ENCODE assay signal across 8 cellular contexts in genomic region chr5:838431-838851, GRCh38. TPM values are rescaled to one million over a fixed set of nuclear protein-coding genes. Genes with fewer than 3 reads are reported as not detected.
DNase-seq lines count a peak whose midpoint lies in the region; ATAC-seq and TF ChIP-seq lines count a peak whose summit lies in the region.
"Not testable (repeated sequence)": the region's sequence is repeated elsewhere in the genome, so short reads cannot be mapped to it uniquely, and the experiment has no call there.

No MANE protein-coding gene starts in this region.

- H3K27me3 Mint-ChIP-seq in CD14-positive monocyte (ENCODE audit: low read depth in 3 of 3), result peaks cover 0 to 13% (median 2%) of the 10 kb centered on the region in 3 donors
- not testable (repeated sequence) for H3K27me3 Mint-ChIP-seq in activated CD8-positive, alpha-beta memory T cell treated with anti-CD3 and anti-CD28 coated beads, Interleukin-2, amount 10 ng/mL, durations not matched to agents 7 days and 5 days

- H3K4me3 Mint-ChIP-seq in CD14-positive monocyte; activated CD8-positive, alpha-beta memory T cell treated with anti-CD3 and anti-CD28 coated beads, Interleukin-2, amount 10 ng/mL, durations not matched to agents 7 days and 5 days: not testable (repeated sequence)

- DNase-seq in CD14-positive monocyte (ENCODE audit: low spot score) (peak; percentile 43), dorsolateral prefrontal cortex (peak in 6 of 10 donors; percentile 40 to 80 (median 56)), heart right ventricle (peak in 1 of 2 donors; percentile 65), lower lobe of right lung (peak; percentile 36), sciatic nerve (ENCODE audit: low spot score) (peak; percentile 57), upper lobe of right lung (peak; percentile 57)
- not testable (repeated sequence) for DNase-seq in PC-3
- peak; percentile 34 for DNase-seq in activated CD8-positive, alpha-beta memory T cell treated with anti-CD3 and anti-CD28 coated beads, Interleukin-2, amount 10 ng/mL, durations not matched to agents 7 days and 5 days

- ATAC-seq in PC-3, result peak; percentile 42; the same call in 1 of the 2 replicates
- not testable (repeated sequence) for ATAC-seq in activated CD8-positive, alpha-beta memory T cell treated with anti-CD3 and anti-CD28 coated beads, Interleukin-2, amount 10 ng/mL, durations not matched to agents 7 days and 5 days; sciatic nerve; upper lobe of right lung
- peak; percentile 37 to 84 (median 68) for ATAC-seq in heart right ventricle
- peak; percentile 4 to 21 for ATAC-seq in lower lobe of right lung

- H3K4me2 ChIP-seq in PC-3 (ENCODE audit: low read length), result not testable (repeated sequence)

- BruUV-seq in PC-3 (replicated peaks; lab: Mats Ljungman, UMichigan), result not testable (repeated sequence)

- H3K9ac ChIP-seq in PC-3 (ENCODE audit: low read length), result not testable (repeated sequence)

- H3K36me3 Mint-ChIP-seq in CD14-positive monocyte; activated CD8-positive, alpha-beta memory T cell treated with anti-CD3 and anti-CD28 coated beads, Interleukin-2, amount 10 ng/mL, durations not matched to agents 7 days and 5 days: not testable (repeated sequence)

- H3K9me3 ChIP-seq in PC-3 (ENCODE audit: low read length); heart right ventricle; lower lobe of right lung; upper lobe of right lung: not testable (repeated sequence)

- intact Hi-C loops in CD14-positive monocyte (cut with micrococcal nuclease); PC-3 (cut with micrococcal nuclease); dorsolateral prefrontal cortex (cut with DNase I); heart right ventricle (cut with DNase I); lower lobe of right lung (cut with DNase I); sciatic nerve (cut with DNase I); upper lobe of right lung (cut with DNase I): not testable (repeated sequence)

- H3K27me3 ChIP-seq in PC-3 (ENCODE audit: low read length); dorsolateral prefrontal cortex; heart right ventricle; lower lobe of right lung (ENCODE audit: low read depth); upper lobe of right lung: not testable (repeated sequence)

- 63 to 73% methylated on average over 10 of the region's 10 CpGs for WGBS in heart right ventricle, 2 donors

- H3F3A ChIP-seq in PC-3 (ENCODE audit: low read length, unreplicated experiment), result not testable (repeated sequence)

- H3K27ac ChIP-seq in PC-3 (ENCODE audit: low read length); heart right ventricle; lower lobe of right lung; upper lobe of right lung: not testable (repeated sequence)
- H3K27ac ChIP-seq in dorsolateral prefrontal cortex, result peak overlapping the region in 14 of 59 donors; percentile 2 to 75 (median 50)

- TF ChIP-seq CTCF in CD14-positive monocyte (IDR thresholded peaks at IDR 0.05); PC-3 (conservative IDR thresholded peaks at IDR 0.05; ENCODE audit: low read depth, low read length); dorsolateral prefrontal cortex (IDR thresholded peaks at IDR 0.05 in 54 of 56, conservative IDR thresholded peaks at IDR 0.05 in 2 of 56; ENCODE audit: low read depth in 1 of 56, partially characterized antibody in 56 of 56); lower lobe of right lung (IDR thresholded peaks at IDR 0.05); upper lobe of right lung (IDR thresholded peaks at IDR 0.05): not testable (repeated sequence)
- TF ChIP-seq CTCF in heart right ventricle (IDR thresholded peaks at IDR 0.05), result peak in 3 of 9 donors; percentile 14 to 17 (median 15)

- H3K4me1 ChIP-seq in PC-3 (ENCODE audit: insufficient read depth, low read length); heart right ventricle; lower lobe of right lung; upper lobe of right lung: not testable (repeated sequence)

- CTCF ChIA-PET in PC-3 (lab: Charles Lee); activated CD8-positive, alpha-beta memory T cell treated with anti-CD3 and anti-CD28 coated beads, Interleukin-2, amount 10 ng/mL, durations not matched to agents 7 days and 5 days (lab: Charles Lee): not testable (repeated sequence)

- H3K79me2 ChIP-seq in PC-3 (ENCODE audit: low read length), result not testable (repeated sequence)

- H3K9me2 ChIP-seq in PC-3 (replicated peaks; ENCODE audit: low read length), result not testable (repeated sequence)

- H3K4me1 Mint-ChIP-seq in CD14-positive monocyte; activated CD8-positive, alpha-beta memory T cell treated with anti-CD3 and anti-CD28 coated beads, Interleukin-2, amount 10 ng/mL, durations not matched to agents 7 days and 5 days: not testable (repeated sequence)

- not testable (repeated sequence) for H3K36me3 ChIP-seq in PC-3 (ENCODE audit: low read depth, low read length); heart right ventricle; lower lobe of right lung; upper lobe of right lung

- H3K9me3 Mint-ChIP-seq in CD14-positive monocyte; activated CD8-positive, alpha-beta memory T cell treated with anti-CD3 and anti-CD28 coated beads, Interleukin-2, amount 10 ng/mL, durations not matched to agents 7 days and 5 days (ENCODE audit: low read depth): not testable (repeated sequence)

- not testable (repeated sequence) for H3K27ac Mint-ChIP-seq in CD14-positive monocyte; activated CD8-positive, alpha-beta memory T cell treated with anti-CD3 and anti-CD28 coated beads, Interleukin-2, amount 10 ng/mL, durations not matched to agents 7 days and 5 days

- not testable (repeated sequence) for H2AFZ ChIP-seq in PC-3 (ENCODE audit: low read length)

- POLR2A ChIA-PET in PC-3 (lab: Charles Lee; ENCODE audit: unreplicated experiment), result not testable (repeated sequence)

- H3K4me3 ChIP-seq in PC-3 (ENCODE audit: low read length); dorsolateral prefrontal cortex; heart right ventricle; lower lobe of right lung; upper lobe of right lung: not testable (repeated sequence)

- not testable (repeated sequence) for H4K20me1 ChIP-seq in PC-3 (ENCODE audit: low read length)

RNA-seq across cellular contexts. Expression of gene ZDHHC11, which starts 12.3 kb away (rescaled TPM):
- not detected for polyA plus RNA-seq in CD14-positive monocyte
- 21.5 and 26.0 TPM in 2 replicates for total RNA-seq in PC-3 (2014; rRNA removed)
- total RNA-seq in activated CD8-positive, alpha-beta memory T cell treated with anti-CD3 and anti-CD28 coated beads, Interleukin-2, amount 10 ng/mL, durations not matched to agents 7 days and 5 days, result 10 to 100 TPM in 1 of 2 experiments, 1 to 10 TPM in 1; 9.9 to 10.6 TPM
- total RNA-seq in dorsolateral prefrontal cortex, result 100 to 1,000 TPM in 46 of 120 experiments, 10 to 100 TPM in 74; 26.8 to 269 (median 86.7) TPM
- total RNA-seq in heart right ventricle, result 10 to 100 TPM in 9 of 10 donors, 1 to 10 TPM in 1; 7.8 to 54.7 (median 21.1) TPM
- polyA plus RNA-seq in heart right ventricle, result 10 to 100 TPM in 1 of 2 donors, 1 to 10 TPM in 1; 8.1 to 23.9 TPM
- total RNA-seq in lower lobe of right lung, result 28.7 TPM
- 4.9 TPM for total RNA-seq in sciatic nerve
- 12.6 TPM for total RNA-seq in upper lobe of right lung

RNA-seq across cellular contexts. Expression of gene ZDHHC11B, which starts 53.9 kb away (rescaled TPM):
- not detected for polyA plus RNA-seq in CD14-positive monocyte
- 0.40 and 2.1 TPM in 2 replicates for total RNA-seq in PC-3 (2014; rRNA removed)
- under 1 TPM in 1 of 2 experiments, not detected in 1; 0.21 TPM for total RNA-seq in activated CD8-positive, alpha-beta memory T cell treated with anti-CD3 and anti-CD28 coated beads, Interleukin-2, amount 10 ng/mL, durations not matched to agents 7 days and 5 days
- 100 to 1,000 TPM in 46 of 120 experiments, 10 to 100 TPM in 74; 24.8 to 406 (median 87.8) TPM for total RNA-seq in dorsolateral prefrontal cortex
- total RNA-seq in heart right ventricle, result 10 to 100 TPM in 5 of 10 donors, 1 to 10 TPM in 5; 5.0 to 46.6 (median 10.3) TPM
- 10 to 100 TPM in 1 of 2 donors, 1 to 10 TPM in 1; 4.7 to 20.1 TPM for polyA plus RNA-seq in heart right ventricle
- 14.9 TPM for total RNA-seq in lower lobe of right lung
- total RNA-seq in sciatic nerve, result 1.9 TPM
- total RNA-seq in upper lobe of right lung, result 8.0 TPM

RNA-seq across cellular contexts. Expression of gene BRD9, which starts 54.2 kb away (rescaled TPM):
- polyA plus RNA-seq in CD14-positive monocyte (1 to 10 TPM; 5.3 to 9.3 TPM), heart right ventricle (10 to 100 TPM; 16.7 to 23.7 TPM)
- total RNA-seq in PC-3 (2014; rRNA removed) (50.4 and 64.7 TPM in 2 replicates), dorsolateral prefrontal cortex (100 to 1,000 TPM in 37 of 120 experiments, 10 to 100 TPM in 83; 53.0 to 164 (median 82.5) TPM), heart right ventricle (10 to 100 TPM; 21.4 to 42.6 (median 26.9) TPM), lower lobe of right lung (37.7 TPM), sciatic nerve (38.5 TPM), upper lobe of right lung (33.8 TPM)
- total RNA-seq in activated CD8-positive, alpha-beta memory T cell treated with anti-CD3 and anti-CD28 coated beads, Interleukin-2, amount 10 ng/mL, durations not matched to agents 7 days and 5 days, result 10 to 100 TPM; 58.6 to 64.7 TPM

RNA-seq across cellular contexts. Expression of gene TRIP13, which starts 54.2 kb away (rescaled TPM):
- 1 to 10 TPM in 1 of 2 donors, not detected in 1; 1.2 TPM for polyA plus RNA-seq in CD14-positive monocyte
- 56.4 and 69.0 TPM in 2 replicates for total RNA-seq in PC-3 (2014; rRNA removed)
- 10 to 100 TPM; 33.0 to 38.8 TPM for total RNA-seq in activated CD8-positive, alpha-beta memory T cell treated with anti-CD3 and anti-CD28 coated beads, Interleukin-2, amount 10 ng/mL, durations not matched to agents 7 days and 5 days
- total RNA-seq in dorsolateral prefrontal cortex, result 1 to 10 TPM in 100 of 120 experiments, under 1 TPM in 20; 0.40 to 4.4 (median 1.5) TPM
- total RNA-seq in heart right ventricle, result 1 to 10 TPM in 5 of 10 donors, under 1 TPM in 4, not detected in 1; 0.32 to 2.8 (median 1.2) TPM
- polyA plus RNA-seq in heart right ventricle, result under 1 TPM; 0.22 to 0.86 TPM
- total RNA-seq in lower lobe of right lung, result 1.0 TPM
- 0.89 TPM for total RNA-seq in sciatic nerve
- total RNA-seq in upper lobe of right lung, result 0.81 TPM
